ENCODE assay signal across 10 cellular contexts in the genomic region with DNA sequence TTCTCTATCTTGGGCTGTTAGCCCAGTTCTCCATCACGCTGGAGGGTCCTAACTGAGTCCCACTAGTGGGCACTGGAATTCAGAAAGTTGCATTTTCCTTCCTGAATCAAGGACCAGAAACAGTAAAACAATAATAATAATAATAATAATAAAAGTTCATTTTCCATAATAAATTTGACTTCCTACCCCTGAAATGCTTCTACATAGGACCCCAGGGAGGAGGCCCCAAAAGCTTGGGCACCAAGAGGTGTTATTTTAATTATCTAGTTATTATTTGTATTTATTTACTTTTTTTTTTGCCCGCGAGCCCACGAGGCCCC. TPM values are rescaled to one million over a fixed set of nuclear protein-coding genes. Genes with fewer than 3 reads are reported as not detected.
DNase-seq lines count a peak whose midpoint lies in the region; ATAC-seq and TF ChIP-seq lines count a peak whose summit lies in the region.
"Had no signal": no experiment of that assay in that cellular context is flagged by ENCODE, and none has a peak within 500 bp of the region (broad histone marks: within the 10 kb centered on the region; RNA-seq: fewer than 3 reads in every experiment).

No MANE protein-coding gene starts in this region.

- H2BK20ac ChIP-seq in IMR-90 (ENCODE audit: low read depth, low read length): no peak overlapping the region

- H2AFZ ChIP-seq in IMR-90 (replicated peaks; ENCODE audit: low read length, poor library complexity): peak overlapping the region; percentile 5

- ATAC-seq in IMR-90 (ENCODE audit: low read depth) (no peak), psoas muscle (no peak), HG03045 (IDR thresholded peaks at IDR 0.05; ENCODE audit: unreplicated experiment) (no peak), GM18867 (IDR thresholded peaks at IDR 0.05; ENCODE audit: unreplicated experiment) (no peak)

- no peak for TF ChIP-seq RAD21 in IMR-90 (IDR thresholded peaks at IDR 0.05; ENCODE audit: low read length)

- no peak overlapping the region for H3K23ac ChIP-seq in IMR-90 (ENCODE audit: low read depth, low read length)

- POLR2A ChIA-PET in IMR-90 (lab: Charles Lee; ENCODE audit: unreplicated experiment): no interaction called here

- TF ChIP-seq CTCF in CD14-positive monocyte (IDR thresholded peaks at IDR 0.05) (no peak), IMR-90 (conservative IDR thresholded peaks at IDR 0.05; ENCODE audit: low read depth, low read length) (no peak), psoas muscle (IDR thresholded peaks at IDR 0.05) (no peak)

- dilution Hi-C loops in IMR-90 (cut with HindIII; ENCODE audit: low sequenced_read_pairs, unreplicated experiment): no loop called here

- peaks cover 0 to 2% (median 0%) of the 10 kb centered on the region in 7 donors for H3K9me3 Mint-ChIP-seq in CD14-positive monocyte
- H3K9me3 Mint-ChIP-seq: activated CD4-positive, alpha-beta T cell treated with anti-CD3 and anti-CD28 coated beads, Interleukin-2, amount 10 ng/mL, durations not matched to agents 24 days and 14 days had no signal

- no peak overlapping the region for H2AK9ac ChIP-seq in IMR-90 (replicated peaks; ENCODE audit: low read depth, low read length, poor library complexity)

- H3K56ac ChIP-seq in IMR-90 (ENCODE audit: extremely low read depth, insufficient read depth, low read length): no peak overlapping the region

- H3K4me1 Mint-ChIP-seq in CD14-positive monocyte: peaks cover 60% of the 10 kb centered on the region

- no peak overlapping the region for H2BK5ac ChIP-seq in IMR-90 (ENCODE audit: low read depth, low read length, poor library complexity, severe bottlenecking)

- H3K4me1 ChIP-seq in IMR-90 (ENCODE audit: control insufficient read depth, insufficient read depth, low read length) (peaks cover 7% of the 10 kb centered on the region), psoas muscle (peaks cover 16% of the 10 kb centered on the region)

- H3K36me3 ChIP-seq in IMR-90 (ENCODE audit: control insufficient read depth, insufficient read depth, low read length) (no peaks in the 10 kb centered on the region), psoas muscle (ENCODE audit: insufficient read depth in 1 of 2, low read depth in 1 of 2) (no peaks in the 10 kb centered on the region)

- no peak overlapping the region for H4K91ac ChIP-seq in IMR-90 (ENCODE audit: insufficient read depth, low read depth, low read length)

- in situ Hi-C loops in IMR-90 (cut with MboI; ENCODE audit: low sequenced_read_pairs): no loop called here

- no peak for TF ChIP-seq POLR2A in IMR-90 (IDR thresholded peaks at IDR 0.05; ENCODE audit: low read depth, low read length)

- H3K9me1 ChIP-seq in IMR-90 (ENCODE audit: insufficient read depth, low read length): no peaks in the 10 kb centered on the region

- CTCF ChIA-PET in IMR-90 (lab: Yijun Ruan, JAX): interaction anchor here (0.9 kb wide), 3 partner anchors 10 to 84 kb away, joined by 3 to 9 read pairs (median 4); no protein-coding TSS in a partner anchor

- H3K18ac ChIP-seq in IMR-90 (ENCODE audit: low read depth, low read length): no peak overlapping the region

- H3K14ac ChIP-seq in IMR-90 (replicated peaks; ENCODE audit: low read depth, low read length): no peak overlapping the region

- H3K4me3 ChIP-seq in IMR-90 (ENCODE audit: insufficient read depth, low read depth, low read length) (no peak overlapping the region), psoas muscle (peak overlapping the region; percentile 70)

- no peaks in the 10 kb centered on the region for H3K79me1 ChIP-seq in IMR-90 (ENCODE audit: low read depth in 1 of 2, low read length in 2 of 2)

- H3K36me3 Mint-ChIP-seq in CD14-positive monocyte: no peaks in the 10 kb centered on the region

- intact Hi-C loops in CD14-positive monocyte (cut with micrococcal nuclease): no loop called here
- intact Hi-C loops in IMR-90 (cut with micrococcal nuclease): no loop called here
- intact Hi-C loops in psoas muscle (cut with DNase I): no loop called here

- no TSS peak for BruUV-seq in IMR-90 (replicated peaks; lab: Mats Ljungman, UMichigan)

- no peak overlapping the region for H3K9ac ChIP-seq in IMR-90 (ENCODE audit: low read depth, low read length)

- no peak overlapping the region for H2AK5ac ChIP-seq in IMR-90 (ENCODE audit: low read depth, low read length)

- H3K27ac ChIP-seq in IMR-90 (ENCODE audit: insufficient read depth, low read length): no peak overlapping the region
- H3K27ac ChIP-seq in epithelial cell of prostate: peak overlapping the region; percentile 75
- H3K27ac ChIP-seq in psoas muscle: peak overlapping the region; percentile 83

- H3K4me2 ChIP-seq in IMR-90 (ENCODE audit: low read depth, low read length): peak overlapping the region; percentile 58; the same call in 1 of the 2 replicates

- H3K27me3 Mint-ChIP-seq in CD14-positive monocyte (ENCODE audit: low read depth in 3 of 3): no peaks in the 10 kb centered on the region
- H3K27me3 Mint-ChIP-seq: activated CD4-positive, alpha-beta T cell treated with anti-CD3 and anti-CD28 coated beads, Interleukin-2, amount 10 ng/mL, durations not matched to agents 24 days and 14 days had no signal

- H3K9me3 ChIP-seq in IMR-90 (ENCODE audit: control insufficient read depth, insufficient read depth, low read length): no peaks in the 10 kb centered on the region
- no peaks in the 10 kb centered on the region for H3K9me3 ChIP-seq in psoas muscle

- peak overlapping the region; percentile 55; the same call in 1 of the 3 replicates for H2BK15ac ChIP-seq in IMR-90 (ENCODE audit: low read depth, low read length)

- no peaks in the 10 kb centered on the region; the same call in 1 of the 2 replicates for H3K27me3 ChIP-seq in IMR-90 (ENCODE audit: control insufficient read depth, insufficient read depth, low read length)
- H3K27me3 ChIP-seq in psoas muscle (ENCODE audit: insufficient read depth in 3 of 3, low read length in 2 of 3): no peaks in the 10 kb centered on the region

- H4K8ac ChIP-seq in IMR-90 (ENCODE audit: low read depth in 2 of 2, low read length in 2 of 2): peak overlapping the region; percentile 75 to 82; a peak in 2 of 4 replicates

- DNase-seq in CD14-positive monocyte (ENCODE audit: low spot score) (no peak), IMR-90 (no peak), epithelial cell of prostate (ENCODE audit: low read depth, low spot score) (no peak), psoas muscle (no peak), dedifferentiated amniotic fluid mesenchymal stem cell (ENCODE audit: extremely low spot score) (no peak)
- no peak for DNase-seq in central memory CD4-positive, alpha-beta T cell
- DNase-seq: glutamatergic neuron had no signal

- H3K4me3 Mint-ChIP-seq in CD14-positive monocyte: peak overlapping the region; percentile 81 to 83

- H4K20me1 ChIP-seq in IMR-90 (ENCODE audit: insufficient read depth, low read length): no peaks in the 10 kb centered on the region

- WGBS in IMR-90 (ENCODE audit: extremely low coverage in 2 of 2, insufficient read length in 1 of 2), 2 experiments: no CpG with 5 or more reads among the region's 4 CpGs
- WGBS in psoas muscle, 3 donors: 17 to 20% (median 19%) methylated on average over 4 of the region's 4 CpGs

- H2BK120ac ChIP-seq in IMR-90 (ENCODE audit: low read depth, low read length): no peak overlapping the region

- H4K5ac ChIP-seq in IMR-90 (ENCODE audit: low read depth, low read length): no peak overlapping the region

- H3K27ac Mint-ChIP-seq in CD14-positive monocyte: peak overlapping the region in 3 of 7 donors; percentile 60 to 83 (median 70)

- H3K4ac ChIP-seq in IMR-90 (ENCODE audit: low read depth, low read length): 0 out of 2 replicates have a peak overlapping the region, but pooled peaks have one; percentile 15

TF ChIP-seq in IMR-90, 13 proteins besides CTCF, POLR2A, EP300 and RAD21:
- TF ChIP-seq, protein P1, sequence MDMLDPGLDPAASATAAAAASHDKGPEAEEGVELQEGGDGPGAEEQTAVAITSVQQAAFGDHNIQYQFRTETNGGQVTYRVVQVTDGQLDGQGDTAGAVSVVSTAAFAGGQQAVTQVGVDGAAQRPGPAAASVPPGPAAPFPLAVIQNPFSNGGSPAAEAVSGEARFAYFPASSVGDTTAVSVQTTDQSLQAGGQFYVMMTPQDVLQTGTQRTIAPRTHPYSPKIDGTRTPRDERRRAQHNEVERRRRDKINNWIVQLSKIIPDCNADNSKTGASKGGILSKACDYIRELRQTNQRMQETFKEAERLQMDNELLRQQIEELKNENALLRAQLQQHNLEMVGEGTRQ (IDR thresholded peaks at IDR 0.05; ENCODE audit: low read depth, low read length): 0 out of 2 replicates have a peak, but pooled peaks have one; percentile 15
- no peak for TF ChIP-seq RCOR1 (IDR thresholded peaks at IDR 0.05; ENCODE audit: insufficient replicate concordance, low read length)
TF ChIP-seq in IMR-90: peak in this region for 1.

RNA-seq across cellular contexts. Expression of a gene that starts 12.4 kb away (rescaled TPM):
- polyA plus RNA-seq in CD14-positive monocyte (under 1 TPM; 0.11 to 0.63 TPM), IMR-90 (2012; rRNA removed) (0.24 and 0.41 TPM in 2 replicates), psoas muscle (under 1 TPM; 0.03 to 0.39 (median 0.31) TPM)
- total RNA-seq in IMR-90 (2012; rRNA removed) (not detected in 2 replicates), psoas muscle (under 1 TPM; 0.30 to 0.57 (median 0.48) TPM)
- 0.13 and 0.16 TPM in 2 replicates for polyA plus RNA-seq in IMR-90 (2012; cell fraction: cytosol; rRNA removed)
- 0.32 and 1.2 TPM in 2 replicates for polyA plus RNA-seq in IMR-90 (2012; cell fraction: nucleus; rRNA removed; ENCODE audit: low replicate concordance)
- total RNA-seq: activated CD4-positive, alpha-beta T cell treated with anti-CD3 and anti-CD28 coated beads, Interleukin-2, amount 10 ng/mL, durations not matched to agents 24 days and 14 days had no signal

RNA-seq across cellular contexts. Expression of a gene that starts 21.0 kb away (rescaled TPM):
- 10 to 100 TPM; 56.4 to 60.6 TPM for polyA plus RNA-seq in CD14-positive monocyte
- 19.7 and 24.7 TPM in 2 replicates for total RNA-seq in IMR-90 (2012; rRNA removed)
- polyA plus RNA-seq in IMR-90 (2012; rRNA removed): 62.5 and 66.0 TPM in 2 replicates
- 71.8 and 82.3 TPM in 2 replicates for polyA plus RNA-seq in IMR-90 (2012; cell fraction: cytosol; rRNA removed)
- polyA plus RNA-seq in IMR-90 (2012; cell fraction: nucleus; rRNA removed; ENCODE audit: low replicate concordance): 71.5 and 142 TPM in 2 replicates
- 10 to 100 TPM; 23.7 to 38.6 (median 34.1) TPM for total RNA-seq in psoas muscle
- 10 to 100 TPM; 15.3 to 38.8 (median 34.5) TPM for polyA plus RNA-seq in psoas muscle

RNA-seq across cellular contexts. Expression of a gene that starts 21.1 kb away (rescaled TPM):
- polyA plus RNA-seq in CD14-positive monocyte (100 to 1,000 TPM; 108 to 157 TPM), IMR-90 (2012; rRNA removed) (136 and 138 TPM in 2 replicates), psoas muscle (100 to 1,000 TPM in 1 of 3 donors, 10 to 100 TPM in 2; 53.7 to 117 (median 65.4) TPM)
- total RNA-seq in IMR-90 (2012; rRNA removed) (79.6 and 86.7 TPM in 2 replicates), psoas muscle (100 to 1,000 TPM in 3 of 4 donors, 10 to 100 TPM in 1; 38.8 to 224 (median 127) TPM)
- 105 and 167 TPM in 2 replicates for polyA plus RNA-seq in IMR-90 (2012; cell fraction: cytosol; rRNA removed)
- 102 and 107 TPM in 2 replicates for polyA plus RNA-seq in IMR-90 (2012; cell fraction: nucleus; rRNA removed; ENCODE audit: low replicate concordance)

RNA-seq across cellular contexts. Expression of a gene that starts 52.5 kb away (rescaled TPM):
- polyA plus RNA-seq in CD14-positive monocyte (not detected), IMR-90 (2012; rRNA removed) (0.10 TPM in 2 replicates), psoas muscle (under 1 TPM in 2 of 3 donors, not detected in 1; 0.20 to 0.39 TPM)
- total RNA-seq in IMR-90 (2012; rRNA removed) (under 0.01 TPM in 2 replicates), psoas muscle (not detected)
- polyA plus RNA-seq in IMR-90 (2012; cell fraction: cytosol; rRNA removed): 0.05 and 0.07 TPM in 2 replicates
- 0.05 and 0.15 TPM in 2 replicates for polyA plus RNA-seq in IMR-90 (2012; cell fraction: nucleus; rRNA removed; ENCODE audit: low replicate concordance)
- total RNA-seq: activated CD4-positive, alpha-beta T cell treated with anti-CD3 and anti-CD28 coated beads, Interleukin-2, amount 10 ng/mL, durations not matched to agents 24 days and 14 days had no signal
